8 cellular contexts compared by ENCODE assay signal in the genomic region with DNA sequence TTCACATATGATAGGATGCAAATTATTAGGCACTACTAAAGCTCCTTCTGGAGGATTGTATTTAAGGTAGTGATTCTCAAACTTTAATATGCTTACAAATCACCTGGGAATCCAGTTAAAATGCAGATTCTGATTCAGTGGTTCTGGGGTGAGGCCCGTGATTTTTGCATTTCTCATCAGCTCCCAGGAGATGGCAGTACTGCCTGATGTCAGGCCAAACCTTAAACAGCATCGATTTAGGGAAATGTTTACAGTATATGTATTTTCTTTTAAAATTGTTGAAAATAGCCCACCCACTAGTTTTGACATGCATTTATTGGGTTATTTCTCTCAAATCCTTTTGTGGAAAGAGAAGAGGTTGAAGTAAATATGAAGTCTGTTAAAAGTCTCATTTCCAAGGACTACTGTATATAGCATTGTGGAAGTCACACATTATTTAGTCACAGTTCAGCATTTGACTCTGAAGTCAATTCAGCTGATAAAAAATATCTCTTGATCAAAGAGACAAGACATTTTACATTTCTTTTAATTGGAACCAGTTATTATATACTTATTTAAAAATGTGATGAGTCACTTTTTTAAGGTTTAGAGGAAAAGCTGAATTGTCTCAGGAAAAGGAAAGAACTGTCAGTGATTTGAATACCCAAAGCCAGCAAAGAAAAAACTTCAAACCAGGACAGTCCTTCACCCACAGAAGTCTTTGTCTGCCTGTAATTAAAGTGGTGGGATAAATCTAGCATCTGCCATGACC. TPM values are rescaled to one million over a fixed set of nuclear protein-coding genes. Genes with fewer than 3 reads are reported as not detected.
A peak's percentile ranks its signal among the peaks of the same experiment; 100 is the strongest.
DNase-seq lines count a peak whose midpoint lies in the region; ATAC-seq and TF ChIP-seq lines count a peak whose summit lies in the region.

No MANE protein-coding gene starts in this region.

- no peaks in the 10 kb centered on the region for H3K9me3 Mint-ChIP-seq in activated naive CD8-positive, alpha-beta T cell treated with anti-CD3 and anti-CD28 coated beads, Interleukin-2, amount 50 U/mL, for 24 hours
- no peaks in the 10 kb centered on the region for H3K9me3 Mint-ChIP-seq in stimulated activated effector memory CD8-positive, alpha-beta T cell treated with anti-CD3 and anti-CD28 coated beads, Interleukin-12 subunit alpha, Interleukin-12 subunit beta, amount 100 ng/mL, for 72 hours

- WGBS in right cardiac atrium: 8% methylated on average over 2 of the region's 2 CpGs

- H3K4me3 Mint-ChIP-seq in activated naive CD8-positive, alpha-beta T cell treated with anti-CD3 and anti-CD28 coated beads, Interleukin-2, amount 50 U/mL, for 24 hours: no peak overlapping the region
- H3K4me3 Mint-ChIP-seq in stimulated activated effector memory CD8-positive, alpha-beta T cell treated with anti-CD3 and anti-CD28 coated beads, Interleukin-12 subunit alpha, Interleukin-12 subunit beta, amount 100 ng/mL, for 72 hours: no peak overlapping the region

- H3K27ac ChIP-seq in right cardiac atrium (ENCODE audit: low read length): no peak overlapping the region

- no peaks in the 10 kb centered on the region for H3K27me3 Mint-ChIP-seq in activated naive CD8-positive, alpha-beta T cell treated with anti-CD3 and anti-CD28 coated beads, Interleukin-2, amount 50 U/mL, for 24 hours

- H3K27ac Mint-ChIP-seq in activated naive CD8-positive, alpha-beta T cell treated with anti-CD3 and anti-CD28 coated beads, Interleukin-2, amount 50 U/mL, for 24 hours: no peak overlapping the region
- peak overlapping the region; percentile 34 for H3K27ac Mint-ChIP-seq in stimulated activated effector memory CD8-positive, alpha-beta T cell treated with anti-CD3 and anti-CD28 coated beads, Interleukin-12 subunit alpha, Interleukin-12 subunit beta, amount 100 ng/mL, for 72 hours

- no peaks in the 10 kb centered on the region for H3K9me3 ChIP-seq in right cardiac atrium (ENCODE audit: control insufficient read depth, low read length)

- no peaks in the 10 kb centered on the region for H3K36me3 Mint-ChIP-seq in activated naive CD8-positive, alpha-beta T cell treated with anti-CD3 and anti-CD28 coated beads, Interleukin-2, amount 50 U/mL, for 24 hours (ENCODE audit: low read depth)
- H3K36me3 Mint-ChIP-seq in stimulated activated effector memory CD8-positive, alpha-beta T cell treated with anti-CD3 and anti-CD28 coated beads, Interleukin-12 subunit alpha, Interleukin-12 subunit beta, amount 100 ng/mL, for 72 hours: no peaks in the 10 kb centered on the region

- TF ChIP-seq CTCF in GM12864 (IDR thresholded peaks at IDR 0.05; ENCODE audit: low read depth, low read length, missing control alignments): peak; percentile 57

- DNase-seq in AML-193 (lab: John Stamatoyannopoulos, UW) (peak; percentile 23 to 35), GM12864 (ENCODE audit: low read depth) (no peak), NCI-H1694 treated with DMSO at 0.1 percent for 48 hours (lab: John Stamatoyannopoulos, UW) (peak; percentile 43), right cardiac atrium (no peak)
- peak; percentile 30 for DNase-seq in activated naive CD8-positive, alpha-beta T cell treated with anti-CD3 and anti-CD28 coated beads, Interleukin-2, amount 50 U/mL, for 24 hours
- DNase-seq in stimulated activated effector memory CD8-positive, alpha-beta T cell treated with anti-CD3 and anti-CD28 coated beads, Interleukin-12 subunit alpha, Interleukin-12 subunit beta, amount 100 ng/mL, for 72 hours (ENCODE audit: low spot score in 2 of 2): no peak

- no peaks in the 10 kb centered on the region for H3K4me1 ChIP-seq in right cardiac atrium (ENCODE audit: control insufficient read depth, insufficient read depth, low read length)

- peak; percentile 77 for ATAC-seq in activated naive CD8-positive, alpha-beta T cell treated with anti-CD3 and anti-CD28 coated beads, Interleukin-2, amount 50 U/mL, for 24 hours
- ATAC-seq in right cardiac atrium (peak; percentile 63 to 76), HG03520 (IDR thresholded peaks at IDR 0.05; ENCODE audit: unreplicated experiment) (no peak), GM19397 (IDR thresholded peaks at IDR 0.05; ENCODE audit: unreplicated experiment) (no peak)
- ATAC-seq in stimulated activated effector memory CD8-positive, alpha-beta T cell treated with anti-CD3 and anti-CD28 coated beads, Interleukin-12 subunit alpha, Interleukin-12 subunit beta, amount 100 ng/mL, for 72 hours: peak; percentile 71

- H3K4me1 Mint-ChIP-seq in activated naive CD8-positive, alpha-beta T cell treated with anti-CD3 and anti-CD28 coated beads, Interleukin-2, amount 50 U/mL, for 24 hours: peaks cover 7% of the 10 kb centered on the region
- H3K4me1 Mint-ChIP-seq in stimulated activated effector memory CD8-positive, alpha-beta T cell treated with anti-CD3 and anti-CD28 coated beads, Interleukin-12 subunit alpha, Interleukin-12 subunit beta, amount 100 ng/mL, for 72 hours: no peaks in the 10 kb centered on the region

- no peaks in the 10 kb centered on the region for H3K27me3 ChIP-seq in right cardiac atrium (ENCODE audit: control insufficient read depth, insufficient read depth)

- no peak overlapping the region for H3K4me3 ChIP-seq in GM12864 (ENCODE audit: low read depth, low read length)
- no peak overlapping the region for H3K4me3 ChIP-seq in right cardiac atrium (ENCODE audit: low read length)

- intact Hi-C loops in right cardiac atrium (cut with DNase I): loop anchor here in 2 of 4 donors (5.0 kb wide), 2 partner anchors 200 to 355 kb away; no protein-coding TSS in a partner anchor

RNA-seq across cellular contexts. Expression of gene HBP1, which starts 21.2 kb away (rescaled TPM):
- total RNA-seq in right cardiac atrium: 10 to 100 TPM; 40.0 to 64.7 (median 53.7) TPM
- 39.4 TPM for polyA plus RNA-seq in right cardiac atrium

Comparison
In these comparisons a context has a peak if more than half of its experiments do, and no peak if none do; other contexts are left out.
1. DNase-seq: peak in AML-193 (2 of 2), NCI-H1694 treated with DMSO at 0.1 percent for 48 hours (single experiment) and activated naive CD8-positive, alpha-beta T cell treated with anti-CD3 and anti-CD28 coated beads, Interleukin-2, amount 50 U/mL, for 24 hours (single experiment); none in GM12864 (single experiment), right cardiac atrium (0 of 3) and stimulated activated effector memory CD8-positive, alpha-beta T cell treated with anti-CD3 and anti-CD28 coated beads, Interleukin-12 subunit alpha, Interleukin-12 subunit beta, amount 100 ng/mL, for 72 hours (0 of 2).
2. ATAC-seq: peak in activated naive CD8-positive, alpha-beta T cell treated with anti-CD3 and anti-CD28 coated beads, Interleukin-2, amount 50 U/mL, for 24 hours (single experiment), right cardiac atrium (2 of 2) and stimulated activated effector memory CD8-positive, alpha-beta T cell treated with anti-CD3 and anti-CD28 coated beads, Interleukin-12 subunit alpha, Interleukin-12 subunit beta, amount 100 ng/mL, for 72 hours (single experiment); none in HG03520 (single experiment) and GM19397 (single experiment).